Comparison of ENCODE assay signal across 19 cellular contexts in the genomic region with DNA sequence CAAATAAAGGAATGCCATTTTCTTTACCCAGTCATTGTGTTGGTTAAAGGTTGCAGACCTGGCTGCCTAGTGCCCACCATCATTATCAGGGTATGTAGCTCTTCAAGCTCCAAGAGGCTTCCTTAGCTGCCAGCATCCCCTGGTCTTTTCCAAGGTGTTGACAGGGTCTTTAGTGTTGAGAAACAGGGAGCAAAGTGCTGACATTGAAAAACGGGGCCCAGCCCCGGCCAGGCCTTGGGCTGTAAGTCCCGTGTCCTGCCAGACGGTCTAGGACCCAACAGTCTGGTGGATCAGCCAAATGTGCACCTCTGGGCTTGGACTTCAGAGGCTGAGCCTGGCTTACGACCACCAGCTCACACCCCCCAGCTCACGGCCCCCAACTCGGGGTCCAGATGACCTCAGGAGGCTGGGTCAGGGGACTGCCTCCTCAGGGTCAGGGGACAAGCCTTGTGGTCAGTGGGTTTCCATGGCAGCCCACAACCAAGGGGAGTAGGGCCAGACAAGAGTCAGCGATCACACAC.
"Had no signal": no experiment of that assay in that cellular context is flagged by ENCODE, and none has a peak within 500 bp of the region (broad histone marks: within the 10 kb centered on the region; RNA-seq: fewer than 3 reads in every experiment).

No MANE protein-coding gene starts in this region.

- H3K9me3 ChIP-seq: colonic mucosa, esophagus muscularis mucosa, gastroesophageal sphincter, heart left ventricle, left lung, lower lobe of right lung, mucosa of descending colon had no signal

- H3K4me2 ChIP-seq: hepatocyte had no signal

- H3K36me3 ChIP-seq: colonic mucosa, esophagus muscularis mucosa, gastroesophageal sphincter, heart left ventricle, left lung, lower lobe of right lung had no signal

- FAIRE-seq: endothelial cell of umbilical vein, frontal cortex had no signal

- H3K79me2 ChIP-seq: hepatocyte had no signal

- ATAC-seq: foreskin keratinocyte, gastroesophageal sphincter, heart left ventricle, left cardiac atrium, left lung, left ventricle myocardium superior, mucosa of descending colon had no signal

- H2AFZ ChIP-seq: hepatocyte had no signal

- DNase-seq: colonic mucosa; cortex of kidney; effector memory CD4-positive, alpha-beta T cell; foreskin keratinocyte; hypothalamus; immature natural killer cell; islet precursor cell; left cardiac atrium; left ventricle myocardium superior; lower lobe of right lung; mesenchymal stem cell; mucosa of descending colon had no signal

- H3K27me3 ChIP-seq: colonic mucosa, esophagus muscularis mucosa, left lung had no signal

- H3K4me1 ChIP-seq: colonic mucosa, foreskin keratinocyte, gastroesophageal sphincter, lower lobe of right lung had no signal

- H3K4me3 ChIP-seq: colonic mucosa, esophagus muscularis mucosa, gastroesophageal sphincter, heart left ventricle, hepatocyte, left lung, lower lobe of right lung, mucosa of descending colon had no signal

- H3K27ac ChIP-seq: colonic mucosa, esophagus muscularis mucosa, foreskin keratinocyte, gastroesophageal sphincter, heart left ventricle, hepatocyte, left lung, lower lobe of right lung had no signal
